In the genomic region with DNA sequence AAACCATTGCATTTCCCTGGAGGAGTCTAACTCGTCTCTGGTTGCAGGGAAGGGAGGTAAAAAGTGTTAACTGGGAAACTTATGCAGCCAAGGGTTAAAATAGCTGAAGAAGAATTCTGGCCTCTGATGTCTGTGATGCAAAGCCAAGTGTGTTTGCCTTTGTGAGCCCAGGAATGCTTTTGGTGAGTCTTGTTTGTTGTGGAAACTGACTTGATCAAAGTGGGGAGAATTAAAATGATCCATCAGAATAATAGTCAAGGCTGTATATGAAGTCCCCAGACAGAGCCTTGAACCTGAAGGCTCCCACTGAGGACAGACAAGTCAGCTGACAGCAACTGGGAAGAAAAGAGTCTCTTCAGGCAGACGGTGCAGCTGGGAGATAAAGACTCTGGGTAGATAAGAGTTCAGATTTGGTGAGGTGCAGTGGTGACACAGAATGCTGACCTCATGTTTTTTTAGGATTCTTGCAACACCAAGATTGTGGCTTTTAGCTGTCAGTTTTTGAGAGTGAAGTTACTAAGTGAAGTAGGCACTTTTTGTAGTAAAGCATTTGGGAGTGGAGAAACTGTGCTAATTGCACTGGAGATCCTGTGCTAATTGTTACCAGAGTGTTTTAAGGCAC, we compare ENCODE assay signal across 12 cellular contexts. TPM values are rescaled to one million over a fixed set of nuclear protein-coding genes. Genes with fewer than 3 reads are reported as not detected.
A peak's percentile ranks its signal among the peaks of the same experiment; 100 is the strongest.
DNase-seq lines count a peak whose midpoint lies in the region; ATAC-seq and TF ChIP-seq lines count a peak whose summit lies in the region.
"Had no signal": no experiment of that assay in that cellular context is flagged by ENCODE, and none has a peak within 500 bp of the region (broad histone marks: within the 10 kb centered on the region; RNA-seq: fewer than 3 reads in every experiment).

No MANE protein-coding gene starts in this region.

- POLR2A ChIA-PET in Caco-2 (lab: Charles Lee): interaction anchor here (0.5 to 0.6 kb wide), 3 partner anchors 44 to 94 kb away, joined by 3 to 8 read pairs (median 3); no protein-coding TSS in a partner anchor

- H3K9me3 ChIP-seq in Caco-2: no peaks in the 10 kb centered on the region

- H2BK15ac ChIP-seq in mesendoderm (replicated peaks; ENCODE audit: low read depth): no peak overlapping the region

- H3K79me1 ChIP-seq in mesendoderm (ENCODE audit: low read length): no peaks in the 10 kb centered on the region

- no CpG with 5 or more reads among the region's 2 CpGs for WGBS in mesendoderm (ENCODE audit: extremely low coverage, insufficient coverage, low lambda C conversion rate)

- H3K4me1 ChIP-seq in Caco-2 (peaks cover 25% of the 10 kb centered on the region), mesendoderm (ENCODE audit: control insufficient read depth, low read depth, low read length) (peaks cover 24% of the 10 kb centered on the region)

- H3K4me3 ChIP-seq in Caco-2 (ENCODE audit: low read depth, low read length) (no peak overlapping the region), choroid plexus epithelial cell (ENCODE audit: low read depth, low read length) (no peak overlapping the region), mesendoderm (ENCODE audit: low read length) (no peak overlapping the region)

- H3K9me3 Mint-ChIP-seq in Caco-2 (ENCODE audit: unreplicated experiment): no peaks in the 10 kb centered on the region

- no peak for ATAC-seq in GM19455 (IDR thresholded peaks at IDR 0.05; ENCODE audit: unreplicated experiment)

- no peak for TF ChIP-seq CTCF in Caco-2 (IDR thresholded peaks at IDR 0.05; ENCODE audit: insufficient read depth in 1 of 2, low read depth in 1 of 2, low read length in 1 of 2, severe bottlenecking in 1 of 2, unreplicated experiment in 1 of 2)
- TF ChIP-seq CTCF in choroid plexus epithelial cell (conservative IDR thresholded peaks at IDR 0.05; ENCODE audit: low read depth, low read length): no peak

- peaks cover 18% of the 10 kb centered on the region for H3K4me1 Mint-ChIP-seq in Caco-2 (ENCODE audit: low read depth, unreplicated experiment)

- H3K27ac ChIP-seq in mesendoderm (ENCODE audit: low read depth, low read length): peak overlapping the region; percentile 92
- H3K27ac ChIP-seq: VCaP had no signal

- no peak overlapping the region for H3K4ac ChIP-seq in mesendoderm (ENCODE audit: low read depth, low read length)

- DNase-seq in Caco-2: peak; percentile 29 to 40
- DNase-seq in NOMO-1 treated with DMSO at 0.1 percent for 48 hours (lab: John Stamatoyannopoulos, UW; ENCODE audit: unreplicated experiment): peak; percentile 44
- peak; percentile 50 for DNase-seq in choroid plexus epithelial cell (ENCODE audit: low read depth)
- peak; percentile 91 for DNase-seq in mesendoderm
- DNase-seq in NCI-H2227 (lab: John Stamatoyannopoulos, UW; ENCODE audit: unreplicated experiment): no peak
- DNase-seq in anterior cingulate cortex (lab: John Stamatoyannopoulos, UW): no peak
- DNase-seq in stimulated activated naive CD4-positive, alpha-beta T cell treated with Interleukin-2 at 50 U/mL for 16 hours (lab: John Stamatoyannopoulos, UW): no peak
- DNase-seq: amniotic stem cell, DND-41, NCI-H2227 treated with DMSO at 0.1 percent for 48 hours had no signal

- peak overlapping the region; percentile 45 for H3K27ac Mint-ChIP-seq in Caco-2 (ENCODE audit: unreplicated experiment)

- H4K8ac ChIP-seq in mesendoderm (ENCODE audit: low read depth, low read length): no peak overlapping the region

- H2BK5ac ChIP-seq in mesendoderm (ENCODE audit: low read length): no peak overlapping the region

- H2BK120ac ChIP-seq in mesendoderm (ENCODE audit: low read depth, low read length): peak overlapping the region; percentile 98

- no peak overlapping the region for H4K5ac ChIP-seq in mesendoderm (ENCODE audit: low read length)

- H3K4me2 ChIP-seq in mesendoderm (ENCODE audit: low read length): no peak overlapping the region

- intact Hi-C loops in Caco-2 (cut with micrococcal nuclease; ENCODE audit: unreplicated experiment): loop anchor here (2.0 kb wide), 1 partner anchor 51 kb away; no protein-coding TSS in a partner anchor

- no peak overlapping the region for H3K23ac ChIP-seq in mesendoderm (ENCODE audit: low read length)

- H3K36me3 Mint-ChIP-seq in Caco-2 (ENCODE audit: insufficient read depth, unreplicated experiment): no peaks in the 10 kb centered on the region

- no peaks in the 10 kb centered on the region for H3K36me3 ChIP-seq in Caco-2 (ENCODE audit: control insufficient read depth, insufficient read depth, low read length)
- no peaks in the 10 kb centered on the region for H3K36me3 ChIP-seq in mesendoderm (ENCODE audit: control insufficient read depth, insufficient read depth, low read length)

- no peaks in the 10 kb centered on the region for H3K79me2 ChIP-seq in mesendoderm (ENCODE audit: control insufficient read depth, insufficient read depth, low read length)

- peak overlapping the region; percentile 98 for H3K18ac ChIP-seq in mesendoderm (ENCODE audit: low read length)

- no TSS peak for BruUV-seq in Caco-2 (replicated peaks; lab: Mats Ljungman, UMichigan)

- CTCF ChIA-PET in Caco-2 (lab: Charles Lee): no interaction called here

- H3K27me3 Mint-ChIP-seq in Caco-2 (ENCODE audit: insufficient read depth, unreplicated experiment): no peaks in the 10 kb centered on the region

- peak overlapping the region; percentile 22 for H3K56ac ChIP-seq in mesendoderm (ENCODE audit: low read length)

- no peak overlapping the region for H2AK5ac ChIP-seq in mesendoderm (ENCODE audit: low read length)

- no peaks in the 10 kb centered on the region for H3K27me3 ChIP-seq in Caco-2 (replicated peaks; ENCODE audit: control insufficient read depth, insufficient read depth, low read length)
- no peaks in the 10 kb centered on the region for H3K27me3 ChIP-seq in mesendoderm (ENCODE audit: insufficient read depth, low read length, poor library complexity)

- H3K9ac ChIP-seq in mesendoderm (ENCODE audit: low read length): no peak overlapping the region

- peak overlapping the region; percentile 24 for H3K4me3 Mint-ChIP-seq in Caco-2 (ENCODE audit: unreplicated experiment)

RNA-seq across cellular contexts. Expression of a gene that starts 59.6 kb away (rescaled TPM):
- 70.6 and 72.3 TPM in 2 replicates for total RNA-seq in Caco-2 (2022)
- polyA plus RNA-seq in mesendoderm (2013, experiment 1 of 2): 136 TPM
- 138 TPM for polyA plus RNA-seq in mesendoderm (2013, experiment 2 of 2)

Comparison
In these comparisons a context has a peak if more than half of its experiments do, and no peak if none do; other contexts are left out.
1. DNase-seq: peak in Caco-2 (2 of 2), NOMO-1 treated with DMSO at 0.1 percent for 48 hours (single experiment), choroid plexus epithelial cell (single experiment) and mesendoderm (single experiment); none in NCI-H2227 (single experiment), anterior cingulate cortex (0 of 58) and stimulated activated naive CD4-positive, alpha-beta T cell treated with Interleukin-2 at 50 U/mL for 16 hours (single experiment).